ENCODE assay signal across 12 cellular contexts in the genomic region with DNA sequence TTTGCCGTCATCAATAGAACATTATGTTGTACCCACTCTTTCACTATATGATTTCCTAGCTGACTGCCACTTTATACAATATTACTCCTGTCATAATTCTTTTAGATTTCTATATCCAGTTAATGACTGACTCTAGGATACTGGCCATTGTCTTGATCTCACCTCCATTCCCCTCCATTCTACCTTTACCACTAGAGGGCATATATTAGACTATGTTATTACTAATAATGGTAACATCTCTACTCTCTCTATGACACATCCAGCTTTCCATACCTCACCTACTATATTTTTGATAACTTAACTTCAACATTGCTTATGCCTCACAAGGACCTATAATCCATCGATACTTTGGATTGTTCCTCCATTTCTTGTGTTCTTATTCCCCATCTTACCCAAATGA. TPM values are rescaled to one million over a fixed set of nuclear protein-coding genes. Genes with fewer than 3 reads are reported as not detected.
DNase-seq lines count a peak whose midpoint lies in the region; ATAC-seq and TF ChIP-seq lines count a peak whose summit lies in the region.
"Had no signal": no experiment of that assay in that cellular context is flagged by ENCODE, and none has a peak within 500 bp of the region (broad histone marks: within the 10 kb centered on the region; RNA-seq: fewer than 3 reads in every experiment).

No MANE protein-coding gene starts in this region.

- POLR2A ChIA-PET in SK-N-SH (lab: Yijun Ruan, JAX), result no interaction called here

- peak; percentile 43 for ATAC-seq in stimulated activated naive CD8-positive, alpha-beta T cell treated with anti-CD3 and anti-CD28 coated beads, Interleukin-15, amount 100 ng/mL, for 72 hours
- no peak for ATAC-seq in stimulated activated naive CD8-positive, alpha-beta T cell treated with anti-CD3 and anti-CD28 coated beads, Interleukin-15, Interleukin-2, amounts not matched to agents 100 U/mL and 50 U/mL, for 24 hours
- ATAC-seq in HG02885 (IDR thresholded peaks at IDR 0.05; ENCODE audit: poor library complexity, unreplicated experiment) (peak; percentile 87), upper lobe of right lung (no peak), GM19324 (IDR thresholded peaks at IDR 0.05; ENCODE audit: low FRiP score, unreplicated experiment) (no peak)
- ATAC-seq: mucosa of descending colon had no signal

- H4K20me1 ChIP-seq in SK-N-SH (ENCODE audit: insufficient read depth), result no peaks in the 10 kb centered on the region

- H3F3A ChIP-seq in SK-N-SH (replicated peaks; ENCODE audit: insufficient read depth), result no peaks in the 10 kb centered on the region

- H2AFZ ChIP-seq in SK-N-SH (ENCODE audit: low read depth), result no peak overlapping the region

- H3K79me2 ChIP-seq in SK-N-SH (ENCODE audit: insufficient read depth), result no peaks in the 10 kb centered on the region

- H3K4me1 ChIP-seq in SK-N-SH (ENCODE audit: control insufficient read depth in 1 of 2, insufficient read depth in 2 of 2, low read depth in 1 of 2, low read length in 1 of 2) (no peaks in the 10 kb centered on the region), upper lobe of right lung (no peaks in the 10 kb centered on the region)

- TF ChIP-seq RAD21 in SK-N-SH (IDR thresholded peaks at IDR 0.05; ENCODE audit: low read length), result no peak

- H3K27ac ChIP-seq in SK-N-SH (ENCODE audit: low read depth in 2 of 2, low read length in 1 of 2), result no peak overlapping the region
- H3K27ac ChIP-seq in upper lobe of right lung, result no peak overlapping the region
- no peak overlapping the region for H3K27ac ChIP-seq in caudate nucleus (ENCODE audit: low read depth, low read length)

- H3K27me3 ChIP-seq in SK-N-SH (ENCODE audit: insufficient read depth), result peaks cover 10% of the 10 kb centered on the region; the same call in 1 of the 2 replicates
- H3K27me3 ChIP-seq in upper lobe of right lung, result no peaks in the 10 kb centered on the region

- H3K36me3 ChIP-seq in SK-N-SH (replicated peaks in 1 of 2; ENCODE audit: control insufficient read depth in 1 of 2, insufficient read depth in 2 of 2, low read length in 1 of 2) (no peaks in the 10 kb centered on the region), upper lobe of right lung (no peaks in the 10 kb centered on the region)

- no peak overlapping the region for H3K4me3 Mint-ChIP-seq in stimulated activated naive CD8-positive, alpha-beta T cell treated with anti-CD3 and anti-CD28 coated beads, Interleukin-15, amount 100 ng/mL, for 72 hours

- no peak for DNase-seq in stimulated activated naive CD8-positive, alpha-beta T cell treated with anti-CD3 and anti-CD28 coated beads, Interleukin-15, amount 100 ng/mL, for 72 hours
- no peak for DNase-seq in stimulated activated naive CD8-positive, alpha-beta T cell treated with anti-CD3 and anti-CD28 coated beads, Interleukin-15, Interleukin-2, amounts not matched to agents 100 U/mL and 50 U/mL, for 24 hours
- DNase-seq in SK-N-SH (no peak), upper lobe of right lung (no peak), caudate nucleus (lab: John Stamatoyannopoulos, UW) (no peak), HuH-7 (ENCODE audit: low spot score) (no peak)
- DNase-seq: amniotic stem cell; mucosa of descending colon; stimulated activated CD4-positive, alpha-beta T cell treated with anti-CD3 and anti-CD28 coated beads, Interleukin-1b, Interleukin-23, amount 100 ng/mL, for 48 hours had no signal

- H3K4me3 ChIP-seq in SK-N-SH (ENCODE audit: low read depth in 2 of 2, low read length in 1 of 2) (no peak overlapping the region), upper lobe of right lung (no peak overlapping the region)
- H3K4me3 ChIP-seq: mucosa of descending colon had no signal

- TF ChIP-seq CTCF in SK-N-SH (IDR thresholded peaks at IDR 0.05), result peak; percentile 42; the same call in 1 of the 2 replicates
- peak; percentile 10 for TF ChIP-seq CTCF in upper lobe of right lung (IDR thresholded peaks at IDR 0.05)

- H3K9ac ChIP-seq in SK-N-SH, result no peak overlapping the region

- no peaks in the 10 kb centered on the region for H3K9me2 ChIP-seq in SK-N-SH

- no peaks in the 10 kb centered on the region for H3K9me3 ChIP-seq in SK-N-SH
- no peaks in the 10 kb centered on the region for H3K9me3 ChIP-seq in upper lobe of right lung
- H3K9me3 ChIP-seq: mucosa of descending colon had no signal

- no peaks in the 10 kb centered on the region for H3K27me3 Mint-ChIP-seq in stimulated activated naive CD8-positive, alpha-beta T cell treated with anti-CD3 and anti-CD28 coated beads, Interleukin-15, amount 100 ng/mL, for 72 hours

- 49% methylated on average over 2 of the region's 2 CpGs for WGBS in SK-N-SH (ENCODE audit: low lambda C conversion rate)

- no peak for TF ChIP-seq EP300 in SK-N-SH (IDR thresholded peaks at IDR 0.05; ENCODE audit: borderline replicate concordance in 1 of 2, low read depth in 1 of 2, low read length in 1 of 2)

- no peaks in the 10 kb centered on the region for H3K4me1 Mint-ChIP-seq in stimulated activated naive CD8-positive, alpha-beta T cell treated with anti-CD3 and anti-CD28 coated beads, Interleukin-15, amount 100 ng/mL, for 72 hours

- H3K9me3 Mint-ChIP-seq in stimulated activated naive CD8-positive, alpha-beta T cell treated with anti-CD3 and anti-CD28 coated beads, Interleukin-15, amount 100 ng/mL, for 72 hours, result no peaks in the 10 kb centered on the region

- H3K4me2 ChIP-seq in SK-N-SH, result no peak overlapping the region

- intact Hi-C loops in upper lobe of right lung (cut with DNase I), result no loop called here

- CTCF ChIA-PET in SK-N-SH (lab: Yijun Ruan, JAX), result interaction anchor here (0.6 to 4.2 kb wide), 3 partner anchors 10 to 1431 kb away, joined by 3 to 18 read pairs (median 3); no protein-coding TSS in a partner anchor

- no peak overlapping the region for H3K27ac Mint-ChIP-seq in stimulated activated naive CD8-positive, alpha-beta T cell treated with anti-CD3 and anti-CD28 coated beads, Interleukin-15, amount 100 ng/mL, for 72 hours

TF ChIP-seq in SK-N-SH, 30 proteins besides CTCF, POLR2A, EP300 and RAD21:
- TF ChIP-seq, protein P1, sequence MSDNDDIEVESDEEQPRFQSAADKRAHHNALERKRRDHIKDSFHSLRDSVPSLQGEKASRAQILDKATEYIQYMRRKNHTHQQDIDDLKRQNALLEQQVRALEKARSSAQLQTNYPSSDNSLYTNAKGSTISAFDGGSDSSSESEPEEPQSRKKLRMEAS (IDR thresholded peaks at IDR 0.05; ENCODE audit: low read depth), result no peak
- TF ChIP-seq FOXJ3 (CRISPR knock-in tag; IDR thresholded peaks at IDR 0.05), result no peak
- no peak for TF ChIP-seq TEAD4 (IDR thresholded peaks at IDR 0.05; ENCODE audit: borderline replicate concordance, insufficient read depth)
- no peak for TF ChIP-seq TCF12 (IDR thresholded peaks at IDR 0.05)
- no peak for TF ChIP-seq CHD2 (IDR thresholded peaks at IDR 0.05; ENCODE audit: low read length, partially characterized antibody)
- TF ChIP-seq, protein P2, sequence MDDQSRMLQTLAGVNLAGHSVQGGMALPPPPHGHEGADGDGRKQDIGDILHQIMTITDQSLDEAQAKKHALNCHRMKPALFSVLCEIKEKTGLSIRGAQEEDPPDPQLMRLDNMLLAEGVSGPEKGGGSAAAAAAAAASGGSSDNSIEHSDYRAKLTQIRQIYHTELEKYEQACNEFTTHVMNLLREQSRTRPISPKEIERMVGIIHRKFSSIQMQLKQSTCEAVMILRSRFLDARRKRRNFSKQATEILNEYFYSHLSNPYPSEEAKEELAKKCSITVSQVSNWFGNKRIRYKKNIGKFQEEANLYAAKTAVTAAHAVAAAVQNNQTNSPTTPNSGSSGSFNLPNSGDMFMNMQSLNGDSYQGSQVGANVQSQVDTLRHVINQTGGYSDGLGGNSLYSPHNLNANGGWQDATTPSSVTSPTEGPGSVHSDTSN (IDR thresholded peaks at IDR 0.05), result no peak
- no peak for TF ChIP-seq GABPA (IDR thresholded peaks at IDR 0.05; ENCODE audit: low read depth)
- TF ChIP-seq MXI1 (IDR thresholded peaks at IDR 0.05; ENCODE audit: low read depth, low read length), result no peak
- TF ChIP-seq, protein P3, sequence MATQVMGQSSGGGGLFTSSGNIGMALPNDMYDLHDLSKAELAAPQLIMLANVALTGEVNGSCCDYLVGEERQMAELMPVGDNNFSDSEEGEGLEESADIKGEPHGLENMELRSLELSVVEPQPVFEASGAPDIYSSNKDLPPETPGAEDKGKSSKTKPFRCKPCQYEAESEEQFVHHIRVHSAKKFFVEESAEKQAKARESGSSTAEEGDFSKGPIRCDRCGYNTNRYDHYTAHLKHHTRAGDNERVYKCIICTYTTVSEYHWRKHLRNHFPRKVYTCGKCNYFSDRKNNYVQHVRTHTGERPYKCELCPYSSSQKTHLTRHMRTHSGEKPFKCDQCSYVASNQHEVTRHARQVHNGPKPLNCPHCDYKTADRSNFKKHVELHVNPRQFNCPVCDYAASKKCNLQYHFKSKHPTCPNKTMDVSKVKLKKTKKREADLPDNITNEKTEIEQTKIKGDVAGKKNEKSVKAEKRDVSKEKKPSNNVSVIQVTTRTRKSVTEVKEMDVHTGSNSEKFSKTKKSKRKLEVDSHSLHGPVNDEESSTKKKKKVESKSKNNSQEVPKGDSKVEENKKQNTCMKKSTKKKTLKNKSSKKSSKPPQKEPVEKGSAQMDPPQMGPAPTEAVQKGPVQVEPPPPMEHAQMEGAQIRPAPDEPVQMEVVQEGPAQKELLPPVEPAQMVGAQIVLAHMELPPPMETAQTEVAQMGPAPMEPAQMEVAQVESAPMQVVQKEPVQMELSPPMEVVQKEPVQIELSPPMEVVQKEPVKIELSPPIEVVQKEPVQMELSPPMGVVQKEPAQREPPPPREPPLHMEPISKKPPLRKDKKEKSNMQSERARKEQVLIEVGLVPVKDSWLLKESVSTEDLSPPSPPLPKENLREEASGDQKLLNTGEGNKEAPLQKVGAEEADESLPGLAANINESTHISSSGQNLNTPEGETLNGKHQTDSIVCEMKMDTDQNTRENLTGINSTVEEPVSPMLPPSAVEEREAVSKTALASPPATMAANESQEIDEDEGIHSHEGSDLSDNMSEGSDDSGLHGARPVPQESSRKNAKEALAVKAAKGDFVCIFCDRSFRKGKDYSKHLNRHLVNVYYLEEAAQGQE (IDR thresholded peaks at IDR 0.05; ENCODE audit: low read depth, low read length), result no peak
- no peak for TF ChIP-seq FOSL2 (IDR thresholded peaks at IDR 0.05; ENCODE audit: borderline replicate concordance, low read depth)
- no peak for TF ChIP-seq ELF1 (IDR thresholded peaks at IDR 0.05)

RNA-seq across cellular contexts. Expression of a gene that starts 31.4 kb away (rescaled TPM):
- not detected in 2 replicates for polyA plus RNA-seq in SK-N-SH (2012; rRNA removed)
- polyA plus RNA-seq in SK-N-SH (2012; cell fraction: cytosol; rRNA removed), result not detected in 2 replicates
- polyA plus RNA-seq in SK-N-SH (2012; cell fraction: nucleus; rRNA removed), result not detected in 2 replicates
- total RNA-seq in upper lobe of right lung, result not detected
- total RNA-seq: LHCN-M2, mucosa of descending colon had no signal

Comparison
In these comparisons a context has a peak if more than half of its experiments do, and no peak if none do; other contexts are left out.
1. ATAC-seq: peak in stimulated activated naive CD8-positive, alpha-beta T cell treated with anti-CD3 and anti-CD28 coated beads, Interleukin-15, amount 100 ng/mL, for 72 hours (single experiment) and HG02885 (single experiment); none in stimulated activated naive CD8-positive, alpha-beta T cell treated with anti-CD3 and anti-CD28 coated beads, Interleukin-15, Interleukin-2, amounts not matched to agents 100 U/mL and 50 U/mL, for 24 hours (single experiment), upper lobe of right lung (single experiment) and GM19324 (single experiment).